In the genomic region with DNA sequence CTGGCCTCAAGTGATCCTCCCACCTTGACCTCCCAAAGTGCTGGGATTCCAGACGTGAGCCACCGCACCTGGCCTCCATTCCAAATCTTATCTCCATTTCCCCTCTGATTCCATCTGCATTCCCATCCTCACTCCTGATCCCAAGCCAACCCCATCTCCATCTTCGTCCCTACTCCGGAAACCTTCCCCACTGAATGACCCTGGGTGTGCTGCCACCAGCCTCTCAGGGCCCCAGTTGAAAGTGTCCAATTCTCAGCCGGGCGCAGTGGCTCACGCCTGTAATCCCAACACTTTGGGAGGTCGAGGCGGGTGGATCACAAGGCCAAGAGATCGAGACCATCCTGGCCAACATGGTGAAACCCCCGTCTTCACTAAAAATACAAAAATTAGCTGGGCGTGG, we compare ENCODE assay signal across 2 cellular contexts. TPM values are rescaled to one million over a fixed set of nuclear protein-coding genes. Genes with fewer than 3 reads are reported as not detected.
"Had no signal": no experiment of that assay in that cellular context is flagged by ENCODE, and none has a peak within 500 bp of the region (broad histone marks: within the 10 kb centered on the region; RNA-seq: fewer than 3 reads in every experiment).

No MANE protein-coding gene starts in this region.

RNA-seq across cellular contexts. Expression of gene C3, which starts 11.5 kb away (rescaled TPM):
- total RNA-seq: activated CD4-positive, alpha-beta T cell treated with anti-CD3 and anti-CD28 coated beads, Interleukin-2, amount 10 ng/mL, durations not matched to agents 7 days and 5 days had no signal

RNA-seq across cellular contexts. Expression of gene TNFSF14, which starts 39.0 kb away (rescaled TPM):
- total RNA-seq: astrocyte had no signal
